8 cellular contexts compared by ENCODE assay signal in genomic region chr1:218344814-218345672, GRCh38. TPM values are rescaled to one million over a fixed set of nuclear protein-coding genes. Genes with fewer than 3 reads are reported as not detected.
DNase-seq lines count a peak whose midpoint lies in the region; ATAC-seq, FAIRE-seq and TF ChIP-seq lines count a peak whose summit lies in the region.

Gene TGFB2, plus strand, starts transcription at chr1:218345336. Its CDS starts 1,366 bp downstream, at chr1:218346702.

- WGBS in HepG2 (ENCODE audit: low lambda C conversion rate): 25% methylated on average over 22 of the region's 22 CpGs

- ATAC-seq in HG03565 (IDR thresholded peaks at IDR 0.05; ENCODE audit: unreplicated experiment) (peak; percentile 33), HepG2 (peak; percentile 54)

- POLR2A ChIA-PET in HepG2 (lab: Yijun Ruan, JAX): no interaction called here

- H3K9ac ChIP-seq in duodenal mucosa (ENCODE audit: low read depth in 1 of 2, low read length in 2 of 2): peak within 1 kb of the TSS; percentile 22 to 44
- peak within 1 kb of the TSS; percentile 11; the same call in 1 of the 2 replicates for H3K9ac ChIP-seq in HepG2 (ENCODE audit: insufficient read depth, low read depth, low read length)

- no peak for TF ChIP-seq CTCF in GM20000 (IDR thresholded peaks at IDR 0.05; ENCODE audit: extremely low read depth, missing control alignments)
- no peak for TF ChIP-seq CTCF in HepG2 (CRISPR knock-in tag; IDR thresholded peaks at IDR 0.05)

- FAIRE-seq in HepG2 (lab: Jason Lieb, UNC): no peak

- TF ChIP-seq RAD21 in HepG2 (CRISPR knock-in tag; IDR thresholded peaks at IDR 0.05): no peak

- no peak for TF ChIP-seq POLR2A in HepG2 (IDR thresholded peaks at IDR 0.05; ENCODE audit: insufficient read depth in 1 of 2, low read depth in 2 of 2, low read length in 2 of 2)

- H4K20me1 ChIP-seq in HepG2 (ENCODE audit: insufficient read depth, low read length): no peaks in the 10 kb centered on the region

- CTCF ChIA-PET in HepG2 (lab: Yijun Ruan, JAX; ENCODE audit: low intra/inter-chr PET ratio, low total read pairs): no interaction called here

- in situ Hi-C loops in HepG2 (cut with HindIII; ENCODE audit: extremely low pct_ligation_motif_present, low pct_unique_long_range_greater_than_20kb): loop anchor here (10.0 to 25.0 kb wide), 3 partner anchors 642 to 1470 kb away; no protein-coding TSS in a partner anchor

- H3K27me3 ChIP-seq in SJSA1 (replicated peaks): no peaks in the 10 kb centered on the region
- H3K27me3 ChIP-seq in duodenal mucosa (ENCODE audit: control insufficient read depth in 1 of 2, insufficient read depth in 2 of 2, low read length in 2 of 2): peaks cover 22 to 38% of the 10 kb centered on the region in 2 donors
- peaks cover 2 to 41% of the 10 kb centered on the region in 2 experiments; a peak in 3 of 5 replicates for H3K27me3 ChIP-seq in HepG2 (ENCODE audit: control insufficient read depth in 1 of 2, insufficient read depth in 2 of 2, low read length in 2 of 2)

- no TSS peak for BruUV-seq in HepG2 (replicated peaks; lab: Mats Ljungman, UMichigan)

- H3K4me2 ChIP-seq in HepG2 (ENCODE audit: low read depth, low read length): peak within 1 kb of the TSS; percentile 96

- TF ChIP-seq EP300 in HepG2 (IDR thresholded peaks at IDR 0.05; ENCODE audit: low read depth in 2 of 2, low read length in 2 of 2) (no peak), HepG2 (CRISPR knock-in tag; IDR thresholded peaks at IDR 0.05; ENCODE audit: borderline replicate concordance) (no peak)

- no peaks in the 10 kb centered on the region for H3K79me2 ChIP-seq in HepG2 (ENCODE audit: insufficient read depth, low read length)

- peak within 1 kb of the TSS; percentile 31 for H2AFZ ChIP-seq in HepG2 (ENCODE audit: low read length)

- no peaks in the 10 kb centered on the region for H3K9me3 ChIP-seq in SJSA1 (replicated peaks)
- H3K9me3 ChIP-seq in duodenal mucosa (ENCODE audit: control insufficient read depth in 1 of 2, low read length in 2 of 2): no peaks in the 10 kb centered on the region
- H3K9me3 ChIP-seq in HepG2 (ENCODE audit: low read length): no peaks in the 10 kb centered on the region

- H3K36me3 ChIP-seq in SJSA1: no peaks in the 10 kb centered on the region
- no peaks in the 10 kb centered on the region for H3K36me3 ChIP-seq in duodenal mucosa (ENCODE audit: control insufficient read depth in 1 of 2, insufficient read depth in 2 of 2, low read length in 2 of 2)
- H3K36me3 ChIP-seq in HepG2 (replicated peaks in 1 of 2; ENCODE audit: control insufficient read depth in 1 of 2, insufficient read depth in 2 of 2, low read length in 2 of 2): no peaks in the 10 kb centered on the region

- H3K4me3 ChIP-seq in SJSA1: peak within 1 kb of the TSS; percentile 52
- peak within 1 kb of the TSS; percentile 63 to 79 for H3K4me3 ChIP-seq in duodenal mucosa (ENCODE audit: low read depth in 1 of 2, low read length in 2 of 2)
- peak within 1 kb of the TSS; percentile 56 to 78 (median 56) for H3K4me3 ChIP-seq in HepG2 (replicated peaks in 1 of 3; ENCODE audit: insufficient read depth in 1 of 3, low read depth in 2 of 3, low read length in 3 of 3)

- H3K4me1 ChIP-seq in SJSA1 (replicated peaks): peaks cover 28% of the 10 kb centered on the region
- peaks cover 10 to 25% of the 10 kb centered on the region in 2 donors for H3K4me1 ChIP-seq in duodenal mucosa (ENCODE audit: control insufficient read depth in 1 of 2, insufficient read depth in 2 of 2, low read length in 2 of 2)
- peaks cover 29% of the 10 kb centered on the region for H3K4me1 ChIP-seq in HepG2 (ENCODE audit: insufficient read depth, low read length)

- DNase-seq in DMS53 treated with DMSO at 0.1 percent for 48 hours (lab: John Stamatoyannopoulos, UW; ENCODE audit: unreplicated experiment) (peak; percentile 86), GM20000 (ENCODE audit: low spot score) (peak; percentile 43), SJSA1 (ENCODE audit: low read depth in 1 of 2, low spot score in 2 of 2) (peak; percentile 64 to 86), HepG2 (ENCODE audit: low spot score) (no peak), stromal cell of bone marrow (ENCODE audit: low read depth) (peak; percentile 70), mesenteric fat pad (ENCODE audit: low spot score) (no peak)

- H3K27ac ChIP-seq in SJSA1 (peak within 1 kb of the TSS; percentile 44), duodenal mucosa (ENCODE audit: low read depth, low read length) (peak within 1 kb of the TSS; percentile 24), HepG2 (ENCODE audit: extremely low read length, insufficient read depth, low read length) (no peak within 1 kb of the TSS)

- intact Hi-C loops in HepG2 (cut with micrococcal nuclease; ENCODE audit: unreplicated experiment): loop anchor here (1.0 kb wide), 1 partner anchor 57 kb away; no protein-coding TSS in a partner anchor

TF ChIP-seq in HepG2, 621 proteins besides CTCF, POLR2A, EP300 and RAD21:
- peak; percentile 51; the same call in 1 of the 2 replicates for TF ChIP-seq ZNF263 (CRISPR knock-in tag; IDR thresholded peaks at IDR 0.05)
- no peak for TF ChIP-seq STAG1 (CRISPR knock-in tag; IDR thresholded peaks at IDR 0.05)
- 0 out of 2 replicates have a peak, but pooled peaks have one; percentile 49 for TF ChIP-seq ZNF75D (CRISPR knock-in tag; IDR thresholded peaks at IDR 0.05; ENCODE audit: borderline replicate concordance)
- peak; percentile 27; the same call in 1 of the 2 replicates for TF ChIP-seq GZF1 (CRISPR knock-in tag; IDR thresholded peaks at IDR 0.05)
- no peak for TF ChIP-seq ZNF3 (CRISPR knock-in tag; IDR thresholded peaks at IDR 0.05)

RNA-seq across cellular contexts. Expression of gene TGFB2, which starts in this region (rescaled TPM):
- 3.4 and 7.4 TPM in 2 replicates for total RNA-seq in SJSA1 (2014; rRNA removed; shearing (Covaris generic))
- not detected in 2 replicates for total RNA-seq in HepG2 (2016; rRNA removed; fragmentation: Illumina TruSeq; extraction: Trizol)
- not detected in 2 replicates for total RNA-seq in HepG2 (2016; cell fraction: cytosol; rRNA removed; fragmentation: Illumina TruSeq; extraction: Trizol; ENCODE audit: low read depth)
- 0.07 TPM in 1 of 2 replicates, not detected in the other for total RNA-seq in HepG2 (2016; cell fraction: insoluble cytoplasmic fraction; rRNA removed; fragmentation: Illumina TruSeq; extraction: Trizol)
- total RNA-seq in HepG2 (2016; cell fraction: membrane; rRNA removed; fragmentation: Illumina TruSeq; extraction: Trizol): not detected in 2 replicates
- total RNA-seq in HepG2 (2016; cell fraction: nucleus; rRNA removed; fragmentation: Illumina TruSeq; extraction: Trizol): 0.44 TPM in 1 of 2 replicates, not detected in the other
- 0.07 and 0.08 TPM in 2 replicates for polyA plus RNA-seq in HepG2 (2011; rRNA removed)
- polyA plus RNA-seq in HepG2 (2011; cell fraction: cytosol; rRNA removed): not detected in 2 replicates
- polyA plus RNA-seq in HepG2 (2011; cell fraction: nucleus; rRNA removed): 0.03 and 0.09 TPM in 2 replicates
- polyA plus RNA-seq in HepG2 (2012): 0.05 TPM in 1 of 2 replicates, not detected in the other
- not detected in 2 replicates for polyA plus RNA-seq in HepG2 (2016; cell fraction: cytosol; fragmentation: Illumina TruSeq; extraction: Trizol; ENCODE audit: low read depth)
- polyA plus RNA-seq in HepG2 (2016; cell fraction: insoluble cytoplasmic fraction; fragmentation: Illumina TruSeq; extraction: Trizol; ENCODE audit: low read depth): not detected in 2 replicates
- polyA plus RNA-seq in HepG2 (2016; cell fraction: membrane; fragmentation: Illumina TruSeq; extraction: Trizol; ENCODE audit: low read depth): not detected in 2 replicates
- not detected in 2 replicates for polyA plus RNA-seq in HepG2 (2016; cell fraction: nucleus; fragmentation: Illumina TruSeq; extraction: Trizol; ENCODE audit: insufficient read depth, low read depth)
- polyA minus RNA-seq in HepG2 (2011; rRNA and poly(A)+ RNA removed; ENCODE audit: low replicate concordance): 0.19 TPM in 1 of 2 replicates, not detected in the other
- not detected in 2 replicates for polyA minus RNA-seq in HepG2 (2011; cell fraction: cytosol; rRNA and poly(A)+ RNA removed)
- 0.25 and 0.26 TPM in 2 replicates for polyA minus RNA-seq in HepG2 (2011; cell fraction: nucleus; rRNA and poly(A)+ RNA removed)
- 1.6 TPM for total RNA-seq in mesenteric fat pad

Comparison
In these comparisons a context has a peak if more than half of its experiments do, and no peak if none do; other contexts are left out.
1. Peak in ATAC-seq, H3K4me3 ChIP-seq, H3K9ac ChIP-seq and H3K4me2 ChIP-seq in HepG2; RNA of the gene not detected or under 1 TPM.
2. DNase-seq: peak in DMS53 treated with DMSO at 0.1 percent for 48 hours (single experiment), GM20000 (single experiment), SJSA1 (2 of 2) and stromal cell of bone marrow (single experiment); none in HepG2 (single experiment) and mesenteric fat pad (single experiment).
3. Peak in every context shown above with its lines, with median percentiles within 50 percentile points of each other: H3K4me3 ChIP-seq.